8 cellular contexts compared by ENCODE assay signal in the genomic region with DNA sequence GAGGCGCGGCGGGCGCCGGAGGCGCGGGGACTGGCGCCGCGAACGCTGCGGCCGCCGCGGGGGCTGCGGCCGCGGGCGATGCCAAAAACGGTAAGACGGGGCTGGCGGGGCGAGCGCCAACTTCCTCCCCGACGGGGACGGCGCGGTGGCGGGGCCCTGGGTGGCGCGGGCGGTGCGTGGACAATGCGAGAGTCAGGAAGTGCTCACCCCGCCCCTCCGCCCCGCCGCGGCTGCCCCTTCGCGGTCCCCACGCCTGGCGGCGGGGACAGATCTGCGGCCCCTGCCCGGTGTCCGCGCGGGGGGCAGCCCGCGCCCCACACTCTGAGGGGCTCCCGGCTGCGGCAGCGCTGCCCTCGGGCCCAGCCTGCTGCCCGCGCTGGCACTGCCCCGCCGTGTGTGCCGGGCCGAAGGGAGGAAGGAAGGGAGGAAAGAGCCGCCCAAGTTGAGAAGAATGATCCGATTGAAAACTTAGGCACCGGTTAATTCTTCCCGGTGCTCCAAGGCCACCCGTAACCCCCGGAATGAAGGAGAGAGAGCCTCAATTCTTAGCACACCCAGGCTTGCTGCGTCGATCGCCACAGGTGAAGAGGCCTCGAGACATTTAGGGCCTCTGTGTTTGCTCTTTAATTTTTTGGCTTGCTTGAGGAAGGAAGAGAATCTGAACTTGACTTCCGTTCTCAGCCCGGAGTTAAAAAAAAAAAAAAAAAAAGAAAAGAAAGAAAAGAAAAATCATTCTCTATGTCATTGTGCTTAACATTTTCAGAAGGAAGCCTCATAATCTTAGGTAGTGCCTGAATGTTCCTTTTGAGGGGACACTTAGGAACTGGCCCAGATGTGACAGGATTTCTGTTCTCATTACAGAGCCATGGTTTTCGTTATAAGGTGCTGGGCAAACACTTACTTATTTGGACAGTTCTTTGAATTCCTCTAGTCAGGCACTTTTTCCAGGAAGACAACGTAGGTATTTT. TPM values are rescaled to one million over a fixed set of nuclear protein-coding genes. Genes with fewer than 3 reads are reported as not detected.
A peak's percentile ranks its signal among the peaks of the same experiment; 100 is the strongest.
DNase-seq lines count a peak whose midpoint lies in the region; ATAC-seq and TF ChIP-seq lines count a peak whose summit lies in the region.

No MANE protein-coding gene starts in this region.

- WGBS in gastroesophageal sphincter (ENCODE audit: low coverage in 1 of 2), 2 donors: 1 to 3% methylated on average over 3 to 13 of the region's 76 CpGs

- peak overlapping the region; percentile 67 for H3K4me2 ChIP-seq in PC-3 (ENCODE audit: low read length)
- peak overlapping the region; percentile 96 for H3K4me2 ChIP-seq in neural progenitor cell

- TF ChIP-seq POLR2A in gastroesophageal sphincter (IDR thresholded peaks at IDR 0.05): peak in 1 of 2 donors; percentile 31
- TF ChIP-seq POLR2A in vagina (IDR thresholded peaks at IDR 0.05): no peak

- H4K20me1 ChIP-seq in PC-3 (ENCODE audit: low read length) (no peaks in the 10 kb centered on the region), neural progenitor cell (ENCODE audit: low read depth) (peaks cover 3% of the 10 kb centered on the region)

- H3K27me3 Mint-ChIP-seq in neural progenitor cell (ENCODE audit: insufficient read depth, low read depth): peaks cover 10% of the 10 kb centered on the region

- H3K9ac ChIP-seq in PC-3 (ENCODE audit: low read length): peak overlapping the region; percentile 72
- no peak overlapping the region for H3K9ac ChIP-seq in neural progenitor cell

- ATAC-seq in HG02970 (IDR thresholded peaks at IDR 0.05; ENCODE audit: low FRiP score, unreplicated experiment) (peak; percentile 33), PC-3 (peak; percentile 40), gastroesophageal sphincter (peak; percentile 61)

- no peak for TF ChIP-seq EP300 in gastroesophageal sphincter (IDR thresholded peaks at IDR 0.05)

- TSS peak; percentile 41 for BruUV-seq in PC-3 (replicated peaks; lab: Mats Ljungman, UMichigan)

- no peaks in the 10 kb centered on the region for H3K27me3 ChIP-seq in PC-3 (ENCODE audit: low read length)
- no peaks in the 10 kb centered on the region for H3K27me3 ChIP-seq in gastroesophageal sphincter
- H3K27me3 ChIP-seq in neural progenitor cell: peaks cover 15% of the 10 kb centered on the region
- no peaks in the 10 kb centered on the region for H3K27me3 ChIP-seq in vagina

- peaks cover 12% of the 10 kb centered on the region for H3K36me3 Mint-ChIP-seq in neural progenitor cell

- H2AFZ ChIP-seq in PC-3 (ENCODE audit: low read length): peak overlapping the region; percentile 89
- H2AFZ ChIP-seq in neural progenitor cell (replicated peaks): peak overlapping the region; percentile 73

- peak overlapping the region; percentile 63 for H3K27ac Mint-ChIP-seq in neural progenitor cell

- DNase-seq in NCI-H345 (lab: John Stamatoyannopoulos, UW): peak; percentile 25
- no peak for DNase-seq in NCI-H345 treated with DMSO at 0.1 percent for 48 hours (lab: John Stamatoyannopoulos, UW; ENCODE audit: unreplicated experiment)
- no peak for DNase-seq in PC-3
- peak; percentile 58 for DNase-seq in activated gamma-delta T cell (lab: John Stamatoyannopoulos, UW)
- DNase-seq in neural progenitor cell (ENCODE audit: low spot score): peak; percentile 55
- no peak for DNase-seq in vagina (ENCODE audit: extremely low spot score in 2 of 2)

- H3K36me3 ChIP-seq in PC-3 (ENCODE audit: low read depth, low read length) (no peaks in the 10 kb centered on the region), gastroesophageal sphincter (no peaks in the 10 kb centered on the region), neural progenitor cell (no peaks in the 10 kb centered on the region), vagina (no peaks in the 10 kb centered on the region)

- H3K27ac ChIP-seq in PC-3 (ENCODE audit: low read length) (no peak overlapping the region), gastroesophageal sphincter (peak overlapping the region; percentile 41 to 99 (median 94)), neural progenitor cell (no peak overlapping the region), vagina (peak overlapping the region; percentile 98)

- H3K9me3 ChIP-seq in PC-3 (ENCODE audit: low read length) (no peaks in the 10 kb centered on the region), gastroesophageal sphincter (no peaks in the 10 kb centered on the region), neural progenitor cell (ENCODE audit: low read depth) (no peaks in the 10 kb centered on the region), vagina (no peaks in the 10 kb centered on the region)

- no peaks in the 10 kb centered on the region for H3K9me3 Mint-ChIP-seq in neural progenitor cell

- H3K4me1 ChIP-seq in PC-3 (ENCODE audit: insufficient read depth, low read length) (no peaks in the 10 kb centered on the region), gastroesophageal sphincter (peaks cover 0 to 49% (median 3%) of the 10 kb centered on the region in 3 donors), neural progenitor cell (no peaks in the 10 kb centered on the region), vagina (peaks cover 37% of the 10 kb centered on the region)

- peaks cover 23% of the 10 kb centered on the region for H3K4me1 Mint-ChIP-seq in neural progenitor cell

- POLR2A ChIA-PET in PC-3 (lab: Charles Lee; ENCODE audit: unreplicated experiment): no interaction called here

- peak overlapping the region; percentile 85 for H3K4me3 ChIP-seq in PC-3 (ENCODE audit: low read length)
- peak overlapping the region; percentile 77 to 89 for H3K4me3 ChIP-seq in gastroesophageal sphincter
- H3K4me3 ChIP-seq in neural progenitor cell: peak overlapping the region; percentile 94
- H3K4me3 ChIP-seq in vagina: peak overlapping the region; percentile 73 to 81

- CTCF ChIA-PET in PC-3 (lab: Charles Lee): no interaction called here

- TF ChIP-seq CTCF in PC-3 (conservative IDR thresholded peaks at IDR 0.05; ENCODE audit: low read depth, low read length) (no peak), gastroesophageal sphincter (IDR thresholded peaks at IDR 0.05) (peak in 2 of 4 experiments; percentile 21 to 45), neural progenitor cell (IDR thresholded peaks at IDR 0.05) (no peak), vagina (IDR thresholded peaks at IDR 0.05) (peak in 1 of 3 experiments; percentile 36)

- no peaks in the 10 kb centered on the region for H3K9me2 ChIP-seq in PC-3 (replicated peaks; ENCODE audit: low read length)

- H3F3A ChIP-seq in PC-3 (ENCODE audit: low read length, unreplicated experiment) (no peaks in the 10 kb centered on the region), neural progenitor cell (ENCODE audit: low read depth) (peaks cover 11% of the 10 kb centered on the region)

- intact Hi-C loops in PC-3 (cut with micrococcal nuclease): no loop called here
- intact Hi-C loops in vagina (cut with DNase I): loop anchor here (10.0 kb wide), 1 partner anchor 229 kb away; no protein-coding TSS in a partner anchor

- H3K79me2 ChIP-seq in PC-3 (ENCODE audit: low read length): 0 out of 2 replicates have a peak, but pooled peaks cover 15% of the 10 kb centered on the region
- peaks cover 18% of the 10 kb centered on the region for H3K79me2 ChIP-seq in neural progenitor cell (ENCODE audit: low read depth)

- peak overlapping the region; percentile 94 for H3K4me3 Mint-ChIP-seq in neural progenitor cell

RNA-seq across cellular contexts. Expression of a gene that starts 1.0 kb away (rescaled TPM):
- 4.2 and 7.7 TPM in 2 replicates for total RNA-seq in PC-3 (2014; rRNA removed)
- 10 to 100 TPM; 36.1 to 70.1 (median 46.9) TPM for total RNA-seq in gastroesophageal sphincter
- total RNA-seq in neural progenitor cell (ENCODE audit: low replicate concordance): 10.3 and 12.7 TPM in 2 replicates
- 35.8 TPM for total RNA-seq in vagina

Comparison
In these comparisons a context has a peak if more than half of its experiments do, and no peak if none do; other contexts are left out.
1. DNase-seq: peak in NCI-H345 (single experiment), activated gamma-delta T cell (single experiment) and neural progenitor cell (single experiment); none in NCI-H345 treated with DMSO at 0.1 percent for 48 hours (single experiment), PC-3 (single experiment) and vagina (0 of 2).
2. H3K27ac ChIP-seq: peak in gastroesophageal sphincter (4 of 4) and vagina (single experiment); none in PC-3 (single experiment) and neural progenitor cell (single experiment).
3. Peak in every context shown above with its lines, with median percentiles within 50 percentile points of each other: ATAC-seq and H3K4me3 ChIP-seq.